8 cellular contexts compared by ENCODE assay signal in genomic region chr11:67390947-67391303, GRCh38. TPM values are rescaled to one million over a fixed set of nuclear protein-coding genes. Genes with fewer than 3 reads are reported as not detected.
A peak's percentile ranks its signal among the peaks of the same experiment; 100 is the strongest.
DNase-seq lines count a peak whose midpoint lies in the region; ATAC-seq and TF ChIP-seq lines count a peak whose summit lies in the region.

No MANE protein-coding gene starts in this region.

- WGBS in lung, 2 donors: 12% methylated on average over 13 to 15 of the region's 15 CpGs
- WGBS in transverse colon (ENCODE audit: low coverage in 1 of 2), 2 donors: 10 to 11% methylated on average over 10 to 15 of the region's 15 CpGs

- H3K27ac Mint-ChIP-seq in activated naive CD4-positive, alpha-beta T cell treated with anti-CD3 and anti-CD28 coated beads for 36 hours: peak overlapping the region; percentile 39
- H3K27ac Mint-ChIP-seq in brain: peak overlapping the region; percentile 85 to 97 (median 92)

- no peak for TF ChIP-seq EP300 in transverse colon (IDR thresholded peaks at IDR 0.05; ENCODE audit: low read depth)

- no peak for DNase-seq in activated naive CD4-positive, alpha-beta T cell treated with anti-CD3 and anti-CD28 coated beads for 36 hours
- no peak for DNase-seq in activated naive CD4-positive, alpha-beta T cell treated with anti-CD3 and anti-CD28 coated beads, Interleukin-2, amount 50 U/mL, for 16 hours
- no peak for DNase-seq in lung (ENCODE audit: low spot score)
- no peak for DNase-seq in transverse colon
- no peak for DNase-seq in G401 (ENCODE audit: low spot score)

- peaks cover 0 to 12% of the 10 kb centered on the region in 2 donors for H3K36me3 ChIP-seq in lung (ENCODE audit: control insufficient read depth in 2 of 2, insufficient read depth in 2 of 2, low read length in 2 of 2)
- H3K36me3 ChIP-seq in transverse colon: no peaks in the 10 kb centered on the region

- TF ChIP-seq CTCF in brain (conservative IDR thresholded peaks at IDR 0.05): no peak
- no peak for TF ChIP-seq CTCF in lung (IDR thresholded peaks at IDR 0.05; ENCODE audit: control extremely low read depth, extremely low read depth)
- no peak for TF ChIP-seq CTCF in transverse colon (IDR thresholded peaks at IDR 0.05)

- no peak for TF ChIP-seq POLR2A in transverse colon (IDR thresholded peaks at IDR 0.05)

- H3K4me1 Mint-ChIP-seq in activated naive CD4-positive, alpha-beta T cell treated with anti-CD3 and anti-CD28 coated beads for 36 hours (ENCODE audit: low read depth): peaks cover 28% of the 10 kb centered on the region
- peaks cover 33% of the 10 kb centered on the region for H3K4me1 Mint-ChIP-seq in brain

- in situ Hi-C loops in transverse colon (cut with MboI; ENCODE audit: low pct_ligation_motif_present in 1 of 4, low pct_unique_long_range_greater_than_20kb in 1 of 4, low sequenced_read_pairs in 3 of 4) (loop anchor here in 3 of 4 donors (10.0 to 25.0 kb wide), 2 partner anchors 94 to 129 kb away; partner anchors contain the start of genes AIP (in 2 of the 3) and GRK2 (in 1 of the 3)), G401 (cut with HindIII; ENCODE audit: low sequenced_read_pairs) (no loop called here)

- ATAC-seq in lung (ENCODE audit: insufficient read depth, low FRiP score) (no peak), HG03521 (IDR thresholded peaks at IDR 0.05; ENCODE audit: unreplicated experiment) (no peak), GM19452 (IDR thresholded peaks at IDR 0.05; ENCODE audit: unreplicated experiment) (no peak)

- H3K27me3 Mint-ChIP-seq in activated naive CD4-positive, alpha-beta T cell treated with anti-CD3 and anti-CD28 coated beads for 36 hours (ENCODE audit: low read depth): no peaks in the 10 kb centered on the region
- peaks cover 3% of the 10 kb centered on the region for H3K27me3 Mint-ChIP-seq in brain

- H3K4me1 ChIP-seq in lung (ENCODE audit: control insufficient read depth in 2 of 2, insufficient read depth in 2 of 2, low read length in 2 of 2) (peaks cover 0 to 7% of the 10 kb centered on the region in 2 donors), transverse colon (peaks cover 10 to 33% (median 23%) of the 10 kb centered on the region in 4 donors)

- H3K27me3 ChIP-seq in lung (ENCODE audit: control insufficient read depth, insufficient read depth) (no peaks in the 10 kb centered on the region), transverse colon (no peaks in the 10 kb centered on the region)

- H3K9me3 ChIP-seq in lung (ENCODE audit: control insufficient read depth in 2 of 2, insufficient read depth in 1 of 2, low read length in 1 of 2) (no peaks in the 10 kb centered on the region), transverse colon (no peaks in the 10 kb centered on the region)

- CTCF ChIA-PET in activated naive CD4-positive, alpha-beta T cell treated with anti-CD3 and anti-CD28 coated beads for 36 hours (lab: Charles Lee): interaction anchor here (0.6 to 1.7 kb wide), 6 partner anchors 9 to 73 kb away, joined by 3 to 6 read pairs (median 4); no protein-coding TSS in a partner anchor

- intact Hi-C loops in activated naive CD4-positive, alpha-beta T cell treated with anti-CD3 and anti-CD28 coated beads for 36 hours (cut with micrococcal nuclease): loop anchor here (1.0 to 5.0 kb wide), 2 partner anchors 78 to 149 kb away; partner anchors contain the start of gene TMEM134
- intact Hi-C loops in transverse colon (cut with DNase I; ENCODE audit: low total_unique reads): no loop called here

- H3K4me3 ChIP-seq in lung (peak overlapping the region; percentile 77), transverse colon (peak overlapping the region; percentile 45 to 94 (median 72))

- H3K9me3 Mint-ChIP-seq in activated naive CD4-positive, alpha-beta T cell treated with anti-CD3 and anti-CD28 coated beads for 36 hours: no peaks in the 10 kb centered on the region
- H3K9me3 Mint-ChIP-seq in brain: peaks cover 0 to 2% (median 0%) of the 10 kb centered on the region in 5 experiments

- peak overlapping the region; percentile 86 for H3K4me3 Mint-ChIP-seq in activated naive CD4-positive, alpha-beta T cell treated with anti-CD3 and anti-CD28 coated beads for 36 hours
- peak overlapping the region; percentile 88 to 94 (median 93) for H3K4me3 Mint-ChIP-seq in brain

- H3K36me3 Mint-ChIP-seq in activated naive CD4-positive, alpha-beta T cell treated with anti-CD3 and anti-CD28 coated beads for 36 hours (ENCODE audit: low read depth): peaks cover 5% of the 10 kb centered on the region
- H3K36me3 Mint-ChIP-seq in brain: peaks cover 4% of the 10 kb centered on the region

- peak overlapping the region; percentile 86 to 92 for H3K27ac ChIP-seq in lung (ENCODE audit: low read depth in 1 of 2, low read length in 1 of 2)
- peak overlapping the region; percentile 86 to 96 (median 91) for H3K27ac ChIP-seq in transverse colon

RNA-seq across cellular contexts. Expression of gene RAD9A, which starts 0.9 kb away (rescaled TPM):
- 10 to 100 TPM; 29.5 to 30.7 TPM for total RNA-seq in activated naive CD4-positive, alpha-beta T cell treated with anti-CD3 and anti-CD28 coated beads for 36 hours
- 18.0 TPM for polyA plus RNA-seq in brain (ENCODE audit: insufficient read depth, low read depth, low replicate concordance)
- total RNA-seq in lung: 10 to 100 TPM; 19.7 to 35.9 TPM
- polyA plus RNA-seq in lung: 10 to 100 TPM; 14.1 to 22.8 TPM
- 100 to 1,000 TPM in 2 of 4 donors, 10 to 100 TPM in 2; 37.8 to 470 (median 95.3) TPM for total RNA-seq in transverse colon
- total RNA-seq in G401 (2014; rRNA removed; shearing (Covaris generic)): 20.3 and 38.1 TPM in 2 replicates

RNA-seq across cellular contexts. Expression of gene PPP1CA, which starts 10.7 kb away (rescaled TPM):
- total RNA-seq in activated naive CD4-positive, alpha-beta T cell treated with anti-CD3 and anti-CD28 coated beads for 36 hours: 100 to 1,000 TPM; 202 to 204 TPM
- 231 TPM for polyA plus RNA-seq in brain (ENCODE audit: insufficient read depth, low read depth, low replicate concordance)
- 100 to 1,000 TPM in 1 of 2 donors, 10 to 100 TPM in 1; 87.2 to 175 TPM for total RNA-seq in lung
- polyA plus RNA-seq in lung: 100 to 1,000 TPM; 138 to 178 TPM
- total RNA-seq in transverse colon: 100 to 1,000 TPM in 3 of 4 donors, 10 to 100 TPM in 1; 83.0 to 251 (median 163) TPM
- 319 TPM in 2 replicates for total RNA-seq in G401 (2014; rRNA removed; shearing (Covaris generic))

RNA-seq across cellular contexts. Expression of gene TBC1D10C, which starts 13.0 kb away (rescaled TPM):
- 10 to 100 TPM; 73.7 to 81.4 TPM for total RNA-seq in activated naive CD4-positive, alpha-beta T cell treated with anti-CD3 and anti-CD28 coated beads for 36 hours
- polyA plus RNA-seq in brain (ENCODE audit: insufficient read depth, low read depth, low replicate concordance): 0.29 TPM
- 10 to 100 TPM in 1 of 2 donors, 1 to 10 TPM in 1; 3.2 to 21.3 TPM for total RNA-seq in lung
- polyA plus RNA-seq in lung: 10 to 100 TPM; 15.8 to 19.7 TPM
- total RNA-seq in transverse colon: 10 to 100 TPM in 2 of 4 donors, 1 to 10 TPM in 2; 1.2 to 17.2 (median 7.4) TPM
- 0.10 and 0.31 TPM in 2 replicates for total RNA-seq in G401 (2014; rRNA removed; shearing (Covaris generic))

RNA-seq across cellular contexts. Expression of gene CLCF1, which starts 17.5 kb away (rescaled TPM):
- total RNA-seq in activated naive CD4-positive, alpha-beta T cell treated with anti-CD3 and anti-CD28 coated beads for 36 hours: not detected
- polyA plus RNA-seq in brain (ENCODE audit: insufficient read depth, low read depth, low replicate concordance) (0.46 TPM), lung (1 to 10 TPM; 7.6 to 10.0 TPM)
- total RNA-seq in lung (1 to 10 TPM; 3.5 to 9.8 TPM), transverse colon (10 to 100 TPM in 1 of 4 donors, 1 to 10 TPM in 3; 1.8 to 46.4 (median 5.8) TPM)
- 1.9 and 4.2 TPM in 2 replicates for total RNA-seq in G401 (2014; rRNA removed; shearing (Covaris generic))

RNA-seq across cellular contexts. Expression of gene CARNS1, which starts 24.6 kb away (rescaled TPM):
- 1 to 10 TPM in 1 of 2 experiments, under 1 TPM in 1; 0.91 to 2.0 TPM for total RNA-seq in activated naive CD4-positive, alpha-beta T cell treated with anti-CD3 and anti-CD28 coated beads for 36 hours
- polyA plus RNA-seq in brain (ENCODE audit: insufficient read depth, low read depth, low replicate concordance): 68.5 TPM
- 1 to 10 TPM; 1.2 to 1.7 TPM for total RNA-seq in lung
- 1 to 10 TPM in 1 of 2 donors, under 1 TPM in 1; 0.15 to 1.5 TPM for polyA plus RNA-seq in lung
- 1 to 10 TPM in 1 of 4 donors, under 1 TPM in 3; 0.27 to 4.4 (median 0.43) TPM for total RNA-seq in transverse colon
- not detected in 2 replicates for total RNA-seq in G401 (2014; rRNA removed; shearing (Covaris generic))
